In genomic region chr7:93147358-93147757, GRCh38 we compare ENCODE assay signal across 9 cellular contexts. TPM values are rescaled to one million over a fixed set of nuclear protein-coding genes. Genes with fewer than 3 reads are reported as not detected.
DNase-seq lines count a peak whose midpoint lies in the region; ATAC-seq and TF ChIP-seq lines count a peak whose summit lies in the region.
"Had no signal": no experiment of that assay in that cellular context is flagged by ENCODE, and none has a peak within 500 bp of the region (broad histone marks: within the 10 kb centered on the region; RNA-seq: fewer than 3 reads in every experiment).

No MANE protein-coding gene starts in this region.

- no peaks in the 10 kb centered on the region for H3K36me3 ChIP-seq in body of pancreas (replicated peaks in 1 of 2; ENCODE audit: insufficient read depth in 1 of 2, low read depth in 2 of 2)

- H3K27ac Mint-ChIP-seq in stimulated activated naive B cell treated with anti-CD40 and anti-IgM and Interleukin-4, amounts not matched to agents 10 μg/mL and 1 μg/mL and 100 μg/mL, for 72 hours = peak overlapping the region; percentile 91

- no peaks in the 10 kb centered on the region for H3K9me3 ChIP-seq in body of pancreas

- no peak for TF ChIP-seq POLR2A in body of pancreas (IDR thresholded peaks at IDR 0.05)

- peak overlapping the region in 1 of 4 donors; percentile 44 for H3K27ac ChIP-seq in body of pancreas

- no peaks in the 10 kb centered on the region for H3K9me3 Mint-ChIP-seq in stimulated activated naive B cell treated with anti-CD40 and anti-IgM and Interleukin-4, amounts not matched to agents 10 μg/mL and 1 μg/mL and 100 μg/mL, for 72 hours
- H3K9me3 Mint-ChIP-seq: neural crest cell had no signal

- no peaks in the 10 kb centered on the region for H3K4me1 ChIP-seq in body of pancreas

- H3K4me3 ChIP-seq in AG10803 (ENCODE audit: low read length) = peak overlapping the region; percentile 66
- H3K4me3 ChIP-seq in body of pancreas = peak overlapping the region in 1 of 2 donors; percentile 12

- H3K4me3 Mint-ChIP-seq in stimulated activated naive B cell treated with anti-CD40 and anti-IgM and Interleukin-4, amounts not matched to agents 10 μg/mL and 1 μg/mL and 100 μg/mL, for 72 hours = peak overlapping the region; percentile 85
- H3K4me3 Mint-ChIP-seq: neural crest cell had no signal

- H3K36me3 Mint-ChIP-seq in stimulated activated naive B cell treated with anti-CD40 and anti-IgM and Interleukin-4, amounts not matched to agents 10 μg/mL and 1 μg/mL and 100 μg/mL, for 72 hours = peaks cover 6 to 19% of the 10 kb centered on the region in 2 donors

- peak; percentile 68 for ATAC-seq in GM19025 (IDR thresholded peaks at IDR 0.05; ENCODE audit: low read depth, unreplicated experiment)
- peak; percentile 82 for ATAC-seq in HG03196 (IDR thresholded peaks at IDR 0.05; ENCODE audit: unreplicated experiment)
- peak; percentile 82 for ATAC-seq in SK-N-SH treated with all-trans-retinoic acid at 6 μM for 48 hours
- peak; percentile 47 for ATAC-seq in body of pancreas
- peak; percentile 79 to 85 for ATAC-seq in stimulated activated naive B cell treated with anti-CD40 and anti-IgM and Interleukin-4, amounts not matched to agents 10 μg/mL and 1 μg/mL and 100 μg/mL, for 72 hours (replicated peaks)

- DNase-seq in AG10803 (ENCODE audit: low read depth) (peak; percentile 56), body of pancreas (peak in 3 of 4 donors; percentile 10 to 27 (median 18)), lung microvascular endothelial cell (ENCODE audit: low read depth in 2 of 2) (peak; percentile 27 to 82), NCI-H187 (lab: John Stamatoyannopoulos, UW) (no peak)
- peak; percentile 6 for DNase-seq in stimulated activated naive B cell treated with anti-CD40 and anti-IgM and Interleukin-4, amounts not matched to agents 10 μg/mL and 1 μg/mL and 100 μg/mL, for 72 hours

- TF ChIP-seq CTCF in AG10803 (conservative IDR thresholded peaks at IDR 0.05; ENCODE audit: low read length) = no peak
- no peak for TF ChIP-seq CTCF in body of pancreas (IDR thresholded peaks at IDR 0.05)

- no peaks in the 10 kb centered on the region for H3K27me3 Mint-ChIP-seq in stimulated activated naive B cell treated with anti-CD40 and anti-IgM and Interleukin-4, amounts not matched to agents 10 μg/mL and 1 μg/mL and 100 μg/mL, for 72 hours

- WGBS in body of pancreas, 2 donors = 18 to 25% methylated on average over 3 of the region's 3 CpGs

- intact Hi-C loops in body of pancreas (cut with DNase I) = no loop called here

- H3K4me1 Mint-ChIP-seq in stimulated activated naive B cell treated with anti-CD40 and anti-IgM and Interleukin-4, amounts not matched to agents 10 μg/mL and 1 μg/mL and 100 μg/mL, for 72 hours = peaks cover 19 to 43% of the 10 kb centered on the region in 2 donors
- H3K4me1 Mint-ChIP-seq: neural crest cell had no signal

- no peaks in the 10 kb centered on the region for H3K27me3 ChIP-seq in body of pancreas

TF ChIP-seq in SK-N-SH treated with all-trans-retinoic acid at 6 μM for 48 hours, 23 proteins besides CTCF, POLR2A, EP300 and RAD21:
- TF ChIP-seq PPARA (CRISPR knock-in tag; IDR thresholded peaks at IDR 0.05; ENCODE audit: borderline replicate concordance) (no peak), ZFP3 (CRISPR knock-in tag; IDR thresholded peaks at IDR 0.05) (0 out of 2 replicates have a peak, but pooled peaks have one; percentile 14)

RNA-seq across cellular contexts. Expression of gene SAMD9L, which starts 0.8 kb away (rescaled TPM):
- total RNA-seq in body of pancreas = 1 to 10 TPM; 5.4 to 6.6 TPM
- total RNA-seq in lung microvascular endothelial cell = 6.9 and 8.1 TPM in 2 replicates
- total RNA-seq: neural crest cell had no signal

RNA-seq across cellular contexts. Expression of gene SAMD9, which starts 29.6 kb away (rescaled TPM):
- 1 to 10 TPM; 4.9 to 5.2 TPM for total RNA-seq in body of pancreas
- total RNA-seq in lung microvascular endothelial cell = 9.4 and 12.5 TPM in 2 replicates

Comparison
In these comparisons a context has a peak if more than half of its experiments do, and no peak if none do; other contexts are left out.
1. DNase-seq: peak in AG10803 (single experiment), body of pancreas (3 of 4), lung microvascular endothelial cell (2 of 2) and stimulated activated naive B cell treated with anti-CD40 and anti-IgM and Interleukin-4, amounts not matched to agents 10 μg/mL and 1 μg/mL and 100 μg/mL, for 72 hours (single experiment); none in NCI-H187 (0 of 2).
2. Peak in every context shown above with its lines, with median percentiles within 50 percentile points of each other: ATAC-seq.